In genomic region chr1:203652718-203653461, GRCh38 we compare ENCODE assay signal across 10 cellular contexts. TPM values are rescaled to one million over a fixed set of nuclear protein-coding genes. Genes with fewer than 3 reads are reported as not detected.
A peak's percentile ranks its signal among the peaks of the same experiment; 100 is the strongest.
DNase-seq lines count a peak whose midpoint lies in the region; ATAC-seq, FAIRE-seq and TF ChIP-seq lines count a peak whose summit lies in the region.
"Had no signal": no experiment of that assay in that cellular context is flagged by ENCODE, and none has a peak within 500 bp of the region (broad histone marks: within the 10 kb centered on the region; RNA-seq: fewer than 3 reads in every experiment).

No MANE protein-coding gene starts in this region.

- H3K27me3 ChIP-seq in breast epithelium, result no peaks in the 10 kb centered on the region
- H3K27me3 ChIP-seq in rectal smooth muscle tissue (ENCODE audit: control insufficient read depth, insufficient read depth, low read length), result no peaks in the 10 kb centered on the region
- H3K27me3 ChIP-seq in pancreas, result no peaks in the 10 kb centered on the region
- no peaks in the 10 kb centered on the region for H3K27me3 ChIP-seq in SJCRH30
- H3K27me3 ChIP-seq in hepatocyte, result no peaks in the 10 kb centered on the region

- no peak overlapping the region for H2AFZ ChIP-seq in hepatocyte

- no peak for TF ChIP-seq CTCF in GM12865 (IDR thresholded peaks at IDR 0.05; ENCODE audit: insufficient read depth, low read depth, low read length, missing control alignments)
- TF ChIP-seq CTCF in breast epithelium (IDR thresholded peaks at IDR 0.05), result no peak
- no peak for TF ChIP-seq CTCF in pancreas (IDR thresholded peaks at IDR 0.05)
- no peak for TF ChIP-seq CTCF in hepatocyte (IDR thresholded peaks at IDR 0.05; ENCODE audit: poor library complexity)

- H3K9me3 ChIP-seq in breast epithelium (no peaks in the 10 kb centered on the region), pancreas (no peaks in the 10 kb centered on the region), SJCRH30 (replicated peaks) (no peaks in the 10 kb centered on the region), hepatocyte (ENCODE audit: low read depth) (no peaks in the 10 kb centered on the region)

- H3K36me3 ChIP-seq in breast epithelium (no peaks in the 10 kb centered on the region), rectal smooth muscle tissue (ENCODE audit: control insufficient read depth, insufficient read depth, low read length) (no peaks in the 10 kb centered on the region), pancreas (no peaks in the 10 kb centered on the region), SJCRH30 (no peaks in the 10 kb centered on the region; the same call in 1 of the 2 replicates), hepatocyte (replicated peaks; ENCODE audit: insufficient read depth, low read depth) (no peaks in the 10 kb centered on the region)

- DNase-seq in GM12865 (ENCODE audit: low read depth), result peak; percentile 80
- peak; percentile 92 for DNase-seq in Jurkat, Clone E6-1 (ENCODE audit: low read depth, low spot score)
- DNase-seq in breast epithelium (ENCODE audit: low spot score in 2 of 2), result no peak
- DNase-seq in NCI-H2171 (lab: John Stamatoyannopoulos, UW), result no peak
- DNase-seq in pancreas, result no peak
- DNase-seq in SJCRH30, result no peak
- no peak for DNase-seq in hepatocyte (ENCODE audit: low spot score)
- DNase-seq: aorta, NCI-H524 had no signal

- no peak for TF ChIP-seq POLR2A in breast epithelium (IDR thresholded peaks at IDR 0.05)

- peaks cover 38% of the 10 kb centered on the region for H4K20me1 ChIP-seq in hepatocyte (ENCODE audit: insufficient read depth, poor library complexity, severe bottlenecking)

- H3K4me1 ChIP-seq in breast epithelium, result peaks cover 0 to 4% of the 10 kb centered on the region in 2 donors
- H3K4me1 ChIP-seq in rectal smooth muscle tissue (ENCODE audit: control insufficient read depth, insufficient read depth, low read length), result peaks cover 43% of the 10 kb centered on the region
- H3K4me1 ChIP-seq in pancreas, result peaks cover 0 to 33% (median 20%) of the 10 kb centered on the region in 3 donors
- H3K4me1 ChIP-seq in SJCRH30, result peaks cover 14% of the 10 kb centered on the region; the same call in 1 of the 2 replicates
- peaks cover 23% of the 10 kb centered on the region for H3K4me1 ChIP-seq in hepatocyte (ENCODE audit: insufficient read depth)

- no peaks in the 10 kb centered on the region for H3K9me2 ChIP-seq in hepatocyte (replicated peaks; ENCODE audit: insufficient read depth)

- no peak for ATAC-seq in pancreas

- H3K4me2 ChIP-seq in hepatocyte, result no peak overlapping the region

- intact Hi-C loops in breast epithelium (cut with DNase I; ENCODE audit: low total_unique reads), result no loop called here
- intact Hi-C loops in pancreas (cut with DNase I), result no loop called here

- no peak overlapping the region for H3K9ac ChIP-seq in rectal smooth muscle tissue (ENCODE audit: low read length)

- H3K27ac ChIP-seq in breast epithelium, result peak overlapping the region; percentile 26 to 56
- H3K27ac ChIP-seq in rectal smooth muscle tissue (ENCODE audit: low read depth, low read length), result peak overlapping the region; percentile 61
- H3K27ac ChIP-seq in pancreas, result peak overlapping the region in 2 of 4 donors; percentile 20 to 52
- H3K27ac ChIP-seq in SJCRH30, result no peak overlapping the region
- no peak overlapping the region for H3K27ac ChIP-seq in hepatocyte

- 76 to 78% methylated on average over 5 of the region's 5 CpGs for WGBS in pancreas, 2 donors
- 71% methylated on average over 5 of the region's 5 CpGs for WGBS in hepatocyte (ENCODE audit: low lambda C conversion rate, missing lambda C conversion rate)

- H3K79me2 ChIP-seq in hepatocyte, result peaks cover 69% of the 10 kb centered on the region

- no peak for FAIRE-seq in pancreas (lab: Jason Lieb, UNC)

- H3K4me3 ChIP-seq in GM12865 (ENCODE audit: low read depth, low read length), result no peak overlapping the region
- H3K4me3 ChIP-seq in Jurkat, Clone E6-1 (ENCODE audit: low read length), result peak overlapping the region; percentile 34
- no peak overlapping the region for H3K4me3 ChIP-seq in breast epithelium
- H3K4me3 ChIP-seq in rectal smooth muscle tissue (ENCODE audit: low read length), result no peak overlapping the region
- no peak overlapping the region for H3K4me3 ChIP-seq in pancreas
- no peak overlapping the region for H3K4me3 ChIP-seq in SJCRH30
- H3K4me3 ChIP-seq in hepatocyte, result no peak overlapping the region

RNA-seq across cellular contexts. Expression of gene ATP2B4, which starts 26.3 kb away (rescaled TPM):
- 77.9 TPM for polyA plus RNA-seq in Jurkat, Clone E6-1 (2012; ENCODE audit: insufficient read depth, insufficient read length)
- total RNA-seq in breast epithelium (10 to 100 TPM; 55.7 to 97.1 (median 59.1) TPM), pancreas (10 to 100 TPM; 14.0 to 40.5 (median 15.0) TPM), hepatocyte (60.6 and 64.0 TPM in 2 replicates)
- polyA plus RNA-seq in pancreas (10 to 100 TPM; 13.8 to 19.3 TPM), hepatocyte (30.7 and 34.5 TPM in 2 replicates)
- total RNA-seq in SJCRH30 (2014; rRNA removed; shearing (Covaris generic)), result 42.5 and 44.4 TPM in 2 replicates

Comparison
In these comparisons a context has a peak if more than half of its experiments do, and no peak if none do; other contexts are left out.
1. DNase-seq: peak in GM12865 (single experiment) and Jurkat, Clone E6-1 (single experiment); none in breast epithelium (0 of 2), NCI-H2171 (single experiment), pancreas (0 of 6), SJCRH30 (0 of 2) and hepatocyte (single experiment).
2. H3K27ac ChIP-seq: peak in breast epithelium (2 of 2) and rectal smooth muscle tissue (single experiment); none in SJCRH30 (single experiment) and hepatocyte (single experiment).